ENCODE assay signal across 1 cellular context in genomic region chr3:185106491-185106890, GRCh38. TPM values are rescaled to one million over a fixed set of nuclear protein-coding genes. Genes with fewer than 3 reads are reported as not detected.
"Had no signal": no experiment of that assay in that cellular context is flagged by ENCODE, and none has a peak within 500 bp of the region (broad histone marks: within the 10 kb centered on the region; RNA-seq: fewer than 3 reads in every experiment).

No MANE protein-coding gene starts in this region.

RNA-seq across cellular contexts. Expression of gene C3orf70, which starts 46.4 kb away (rescaled TPM):
- total RNA-seq: M059J had no signal
